7 cellular contexts compared by ENCODE assay signal in the genomic region with DNA sequence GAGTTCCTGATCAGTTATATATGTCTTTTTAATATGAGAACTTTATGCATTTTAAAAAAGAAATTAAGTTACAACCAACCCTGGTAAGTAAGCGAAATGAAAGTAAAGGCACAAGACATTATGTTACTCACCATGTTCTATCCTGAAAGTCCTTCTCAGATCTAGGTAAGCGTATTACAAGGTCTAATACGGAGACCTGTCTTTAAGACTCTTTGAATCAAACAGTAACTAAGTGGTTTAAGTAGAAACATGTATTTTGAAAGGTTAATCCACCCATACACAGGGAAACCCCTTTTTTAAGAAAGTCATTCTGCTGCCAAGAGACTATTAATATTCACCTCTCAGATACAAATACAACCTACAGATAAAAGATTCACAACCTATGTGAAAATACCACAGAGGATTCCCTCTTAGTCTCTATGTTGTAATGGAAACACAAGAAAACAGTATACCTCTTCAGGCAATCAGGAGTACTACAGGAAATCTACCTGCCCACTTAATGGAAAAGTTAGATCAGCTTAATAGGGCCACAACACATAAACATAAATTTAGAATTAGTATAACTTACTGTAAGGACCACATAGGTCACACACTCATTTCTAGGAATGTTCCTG.
A peak's percentile ranks its signal among the peaks of the same experiment; 100 is the strongest.
DNase-seq lines count a peak whose midpoint lies in the region; ATAC-seq and TF ChIP-seq lines count a peak whose summit lies in the region.

No MANE protein-coding gene starts in this region.

- H3K4me1 Mint-ChIP-seq in memory B cell = peaks cover 5% of the 10 kb centered on the region

- H3K27me3 Mint-ChIP-seq in memory B cell = peaks cover 2% of the 10 kb centered on the region

- H3K9me3 Mint-ChIP-seq in memory B cell = no peaks in the 10 kb centered on the region

- ATAC-seq in GM18517 (IDR thresholded peaks at IDR 0.05; ENCODE audit: unreplicated experiment) = peak; percentile 89
- peak; percentile 89 for ATAC-seq in GM21528 (IDR thresholded peaks at IDR 0.05; ENCODE audit: low FRiP score, unreplicated experiment)
- ATAC-seq in HG03442 (IDR thresholded peaks at IDR 0.05; ENCODE audit: unreplicated experiment) = peak; percentile 78
- ATAC-seq in memory B cell (ENCODE audit: low read depth) = no peak
- ATAC-seq in upper lobe of left lung (ENCODE audit: low FRiP score in 2 of 2) = no peak

- no peak for DNase-seq in memory B cell (ENCODE audit: low spot score in 2 of 2)
- no peak for DNase-seq in tibial artery
- no peak for DNase-seq in SW480 (ENCODE audit: low spot score)
- no peak for DNase-seq in upper lobe of left lung

- TF ChIP-seq CTCF in tibial artery (IDR thresholded peaks at IDR 0.05) = no peak
- TF ChIP-seq CTCF in upper lobe of left lung (IDR thresholded peaks at IDR 0.05) = peak in 1 of 6 experiments; percentile 13

- H3K4me3 Mint-ChIP-seq in memory B cell = peak overlapping the region; percentile 9

- no peaks in the 10 kb centered on the region for H3K36me3 Mint-ChIP-seq in memory B cell

- intact Hi-C loops in tibial artery (cut with DNase I; ENCODE audit: low total_unique reads) = no loop called here

- H3K9me3 ChIP-seq in tibial artery (no peaks in the 10 kb centered on the region), upper lobe of left lung (no peaks in the 10 kb centered on the region)

- H3K27ac Mint-ChIP-seq in memory B cell = no peak overlapping the region

- H3K27ac ChIP-seq in tibial artery (no peak overlapping the region), upper lobe of left lung (no peak overlapping the region)

- TF ChIP-seq POLR2A in upper lobe of left lung (IDR thresholded peaks at IDR 0.05) = no peak

- no peaks in the 10 kb centered on the region for H3K36me3 ChIP-seq in tibial artery
- H3K36me3 ChIP-seq in upper lobe of left lung = no peaks in the 10 kb centered on the region

- WGBS in upper lobe of left lung, 2 donors = 86 to 89% methylated on average over 3 of the region's 3 CpGs

- no peak overlapping the region for H3K4me3 ChIP-seq in tibial artery
- H3K4me3 ChIP-seq in upper lobe of left lung = no peak overlapping the region

- H3K27me3 ChIP-seq in tibial artery (no peaks in the 10 kb centered on the region), upper lobe of left lung (no peaks in the 10 kb centered on the region)

- TF ChIP-seq EP300 in upper lobe of left lung (IDR thresholded peaks at IDR 0.05) = no peak

- H3K4me1 ChIP-seq in tibial artery = no peaks in the 10 kb centered on the region
- no peaks in the 10 kb centered on the region for H3K4me1 ChIP-seq in upper lobe of left lung

Comparison
In these comparisons a context has a peak if more than half of its experiments do, and no peak if none do; other contexts are left out.
1. ATAC-seq: peak in GM18517 (single experiment), GM21528 (single experiment) and HG03442 (single experiment); none in memory B cell (single experiment) and upper lobe of left lung (0 of 2).